Comparison of ENCODE assay signal across 1 cellular context in the genomic region with DNA sequence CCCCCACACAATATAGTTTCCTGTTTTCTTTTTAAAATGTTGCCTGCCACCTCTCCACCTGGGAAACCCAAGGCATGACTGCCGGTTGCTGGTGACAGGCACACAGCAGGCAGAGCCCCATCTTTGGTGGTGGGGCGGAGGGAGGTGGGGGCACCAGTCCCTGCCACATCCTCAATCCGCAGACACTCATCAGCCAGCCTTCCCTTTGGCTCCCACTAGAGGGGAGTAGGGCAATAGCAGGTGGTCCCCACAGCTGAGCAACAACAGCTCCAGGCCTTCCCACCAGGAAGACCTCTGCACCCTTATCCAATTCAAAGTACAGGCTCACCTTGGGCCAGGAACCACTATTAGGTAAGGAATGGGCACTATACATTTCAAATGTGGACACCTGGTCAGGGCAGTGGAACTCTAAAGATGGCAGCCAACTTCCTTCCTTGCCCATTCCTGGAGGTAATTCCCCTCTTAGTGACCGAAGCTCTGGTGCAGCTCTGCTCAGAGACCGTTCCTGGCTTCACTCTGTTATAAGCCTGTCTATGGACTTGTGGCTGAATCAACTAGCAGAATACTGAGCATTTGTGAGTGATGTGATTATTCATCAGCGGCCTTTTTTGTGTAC.
TF ChIP-seq lines count a peak whose summit lies in the region.

No MANE protein-coding gene starts in this region.

TF ChIP-seq in WTC11, 78 proteins besides CTCF, POLR2A, EP300 and RAD21 (continued from another document):
- TF ChIP-seq, protein P1, sequence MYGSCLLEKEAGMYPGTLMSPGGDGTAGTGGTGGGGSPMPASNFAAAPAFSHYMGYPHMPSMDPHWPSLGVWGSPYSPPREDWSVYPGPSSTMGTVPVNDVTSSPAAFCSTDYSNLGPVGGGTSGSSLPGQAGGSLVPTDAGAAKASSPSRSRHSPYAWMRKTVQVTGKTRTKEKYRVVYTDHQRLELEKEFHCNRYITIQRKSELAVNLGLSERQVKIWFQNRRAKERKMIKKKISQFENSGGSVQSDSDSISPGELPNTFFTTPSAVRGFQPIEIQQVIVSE (CRISPR knock-in tag; IDR thresholded peaks at IDR 0.05; ENCODE audit: borderline replicate concordance), result no peak
